Comparison of ENCODE assay signal across 12 cellular contexts in genomic region chr10:95837368-95837776, GRCh38.
DNase-seq lines count a peak whose midpoint lies in the region; ATAC-seq and TF ChIP-seq lines count a peak whose summit lies in the region.
"Had no signal": no experiment of that assay in that cellular context is flagged by ENCODE, and none has a peak within 500 bp of the region (broad histone marks: within the 10 kb centered on the region; RNA-seq: fewer than 3 reads in every experiment).

No MANE protein-coding gene starts in this region.

- H3K27me3 Mint-ChIP-seq in activated CD4-positive, alpha-beta memory T cell treated with anti-CD3 and anti-CD28 coated beads, Interleukin-2, amount 10 ng/mL, durations not matched to agents 7 days and 5 days: no peaks in the 10 kb centered on the region

- POLR2A ChIA-PET in activated CD4-positive, alpha-beta memory T cell treated with anti-CD3 and anti-CD28 coated beads, Interleukin-2, amount 10 ng/mL, durations not matched to agents 7 days and 5 days (lab: Charles Lee): interaction anchor here (1.0 to 3.9 kb wide), 3 partner anchors 51 to 143 kb away, joined by 3 to 27 read pairs (median 8); partner anchors contain the start of gene TCTN3

- peaks cover 18% of the 10 kb centered on the region for H3K36me3 Mint-ChIP-seq in activated CD4-positive, alpha-beta memory T cell treated with anti-CD3 and anti-CD28 coated beads, Interleukin-2, amount 10 ng/mL, durations not matched to agents 7 days and 5 days (ENCODE audit: low read depth)
- H3K36me3 Mint-ChIP-seq: immature natural killer cell had no signal

- no peak for DNase-seq in activated CD4-positive, alpha-beta memory T cell treated with anti-CD3 and anti-CD28 coated beads, Interleukin-2, amount 10 ng/mL, durations not matched to agents 7 days and 5 days
- no peak for DNase-seq in brain microvascular endothelial cell
- DNase-seq in effector memory CD4-positive, alpha-beta T cell: no peak
- DNase-seq: activated effector memory CD4-positive, alpha-beta T cell treated with anti-CD3 and anti-CD28 coated beads, Interleukin-2, amount 50 U/mL, for 16 hours; endodermal cell; immature natural killer cell; IMR-90 had no signal

- ATAC-seq in GM18861 (IDR thresholded peaks at IDR 0.05; ENCODE audit: unreplicated experiment) (peak; percentile 17), HG02610 (IDR thresholded peaks at IDR 0.05; ENCODE audit: unreplicated experiment) (peak; percentile 24), SK-N-SH treated with all-trans-retinoic acid at 6 μM for 48 hours (no peak), HG03095 (IDR thresholded peaks at IDR 0.05; ENCODE audit: unreplicated experiment) (no peak)

- peaks cover 16% of the 10 kb centered on the region for H3K4me1 ChIP-seq in rectal smooth muscle tissue (ENCODE audit: control insufficient read depth, insufficient read depth, low read length)
- H3K4me1 ChIP-seq in effector memory CD4-positive, alpha-beta T cell (ENCODE audit: control insufficient read depth, insufficient read depth, low read length, poor library complexity, severe bottlenecking): peaks cover 4% of the 10 kb centered on the region

- no peaks in the 10 kb centered on the region for H3K9me3 ChIP-seq in effector memory CD4-positive, alpha-beta T cell (ENCODE audit: control insufficient read depth, low read length)

- H3K4me1 Mint-ChIP-seq in activated CD4-positive, alpha-beta memory T cell treated with anti-CD3 and anti-CD28 coated beads, Interleukin-2, amount 10 ng/mL, durations not matched to agents 7 days and 5 days: peaks cover 85% of the 10 kb centered on the region

- CTCF ChIA-PET in activated CD4-positive, alpha-beta memory T cell treated with anti-CD3 and anti-CD28 coated beads, Interleukin-2, amount 10 ng/mL, durations not matched to agents 7 days and 5 days (lab: Charles Lee): interaction anchor here (1.2 to 14.8 kb wide), 3 partner anchors 24 to 144 kb away, joined by 3 to 379 read pairs (median 12); partner anchors contain the start of gene TCTN3

- no peak overlapping the region for H3K9ac ChIP-seq in rectal smooth muscle tissue (ENCODE audit: low read length)

- H3K27ac Mint-ChIP-seq in activated CD4-positive, alpha-beta memory T cell treated with anti-CD3 and anti-CD28 coated beads, Interleukin-2, amount 10 ng/mL, durations not matched to agents 7 days and 5 days: peak overlapping the region; percentile 54
- H3K27ac Mint-ChIP-seq: endodermal cell had no signal

- no peak for TF ChIP-seq CTCF in brain microvascular endothelial cell (IDR thresholded peaks at IDR 0.05; ENCODE audit: low read depth, low read length, missing control alignments)

- H3K9me3 Mint-ChIP-seq in activated CD4-positive, alpha-beta memory T cell treated with anti-CD3 and anti-CD28 coated beads, Interleukin-2, amount 10 ng/mL, durations not matched to agents 7 days and 5 days: peaks cover 3% of the 10 kb centered on the region
- H3K9me3 Mint-ChIP-seq: endodermal cell, immature natural killer cell had no signal

- H3K27ac ChIP-seq in rectal smooth muscle tissue (ENCODE audit: low read depth, low read length) (peak overlapping the region; percentile 48), brain microvascular endothelial cell (no peak overlapping the region)
- H3K27ac ChIP-seq in effector memory CD4-positive, alpha-beta T cell (ENCODE audit: insufficient read depth, low read length, poor library complexity, severe bottlenecking): no peak overlapping the region

- H3K27me3 ChIP-seq in rectal smooth muscle tissue (ENCODE audit: control insufficient read depth, insufficient read depth, low read length): no peaks in the 10 kb centered on the region
- no peaks in the 10 kb centered on the region for H3K27me3 ChIP-seq in brain microvascular endothelial cell (replicated peaks)
- no peaks in the 10 kb centered on the region for H3K27me3 ChIP-seq in effector memory CD4-positive, alpha-beta T cell (replicated peaks; ENCODE audit: control insufficient read depth, insufficient read depth, low read length, poor library complexity, severe bottlenecking)

- in situ Hi-C loops in brain microvascular endothelial cell (cut with HindIII; ENCODE audit: low pct_ligation_motif_present, low sequenced_read_pairs): no loop called here

- H3K4me3 ChIP-seq in rectal smooth muscle tissue (ENCODE audit: low read length) (no peak overlapping the region), brain microvascular endothelial cell (ENCODE audit: low read depth, low read length) (no peak overlapping the region)
- H3K4me3 ChIP-seq in effector memory CD4-positive, alpha-beta T cell (ENCODE audit: insufficient read depth, low read depth, low read length, poor library complexity, severe bottlenecking): no peak overlapping the region

- H3K36me3 ChIP-seq in rectal smooth muscle tissue (ENCODE audit: control insufficient read depth, insufficient read depth, low read length) (no peaks in the 10 kb centered on the region), brain microvascular endothelial cell (replicated peaks) (no peaks in the 10 kb centered on the region)
- no peaks in the 10 kb centered on the region for H3K36me3 ChIP-seq in effector memory CD4-positive, alpha-beta T cell (ENCODE audit: control insufficient read depth, insufficient read depth, low read length)

- H3K4me3 Mint-ChIP-seq in activated CD4-positive, alpha-beta memory T cell treated with anti-CD3 and anti-CD28 coated beads, Interleukin-2, amount 10 ng/mL, durations not matched to agents 7 days and 5 days: no peak overlapping the region
- H3K4me3 Mint-ChIP-seq: endodermal cell, immature natural killer cell had no signal

TF ChIP-seq in SK-N-SH treated with all-trans-retinoic acid at 6 μM for 48 hours, 23 proteins besides CTCF, POLR2A, EP300 and RAD21 (continues in another document):
- no peak for TF ChIP-seq GLIS3 (CRISPR knock-in tag; IDR thresholded peaks at IDR 0.05)
- TF ChIP-seq ZFP30 (CRISPR knock-in tag; IDR thresholded peaks at IDR 0.05): no peak
- TF ChIP-seq TSHZ2 (CRISPR knock-in tag; IDR thresholded peaks at IDR 0.05): no peak
- no peak for TF ChIP-seq ZNF565 (CRISPR knock-in tag; conservative IDR thresholded peaks at IDR 0.05; ENCODE audit: low read depth)
- TF ChIP-seq ARNTL (CRISPR knock-in tag; IDR thresholded peaks at IDR 0.05; ENCODE audit: borderline replicate concordance, low read depth): no peak
- TF ChIP-seq ESRRG (CRISPR knock-in tag; IDR thresholded peaks at IDR 0.05): no peak
- TF ChIP-seq SNAI2 (CRISPR knock-in tag; IDR thresholded peaks at IDR 0.05): no peak
- TF ChIP-seq POU6F1 (CRISPR knock-in tag; IDR thresholded peaks at IDR 0.05; ENCODE audit: borderline replicate concordance, low read depth): no peak
- TF ChIP-seq CREB5 (CRISPR knock-in tag; IDR thresholded peaks at IDR 0.05; ENCODE audit: low read depth): no peak
- no peak for TF ChIP-seq ZFP3 (CRISPR knock-in tag; IDR thresholded peaks at IDR 0.05)
- TF ChIP-seq PPARA (CRISPR knock-in tag; IDR thresholded peaks at IDR 0.05; ENCODE audit: borderline replicate concordance): no peak
- no peak for TF ChIP-seq OSR1 (CRISPR knock-in tag; IDR thresholded peaks at IDR 0.05)
- TF ChIP-seq ZNF8 (CRISPR knock-in tag; IDR thresholded peaks at IDR 0.05): no peak
- no peak for TF ChIP-seq ZNF70 (CRISPR knock-in tag; IDR thresholded peaks at IDR 0.05)
- TF ChIP-seq RARB (CRISPR knock-in tag; IDR thresholded peaks at IDR 0.05): no peak

Comparison
In these comparisons a context has a peak if more than half of its experiments do, and no peak if none do; other contexts are left out.
1. ATAC-seq: peak in GM18861 (single experiment) and HG02610 (single experiment); none in SK-N-SH treated with all-trans-retinoic acid at 6 μM for 48 hours (single experiment) and HG03095 (single experiment).